ENCODE assay signal across 19 cellular contexts in the genomic region with DNA sequence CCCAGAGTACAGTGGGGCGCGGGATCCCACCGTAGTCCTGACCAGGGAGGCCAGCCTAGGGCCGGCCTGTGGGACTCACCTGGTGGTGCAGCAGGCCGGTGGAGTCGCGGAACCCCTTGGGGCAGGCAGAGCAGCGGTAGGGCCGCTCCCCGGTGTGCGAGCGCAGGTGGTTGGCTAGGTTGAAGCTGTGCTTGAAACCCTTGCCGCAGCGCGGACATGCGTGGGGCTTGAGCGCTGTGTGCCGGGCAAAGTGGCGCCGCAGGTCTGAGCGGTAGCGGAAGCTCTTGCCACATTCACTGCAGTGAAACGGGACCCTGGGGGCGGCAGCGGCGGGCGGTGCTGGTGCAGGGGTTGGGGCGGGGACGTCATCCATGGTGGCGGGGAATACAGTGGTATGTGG. TPM values are rescaled to one million over a fixed set of nuclear protein-coding genes. Genes with fewer than 3 reads are reported as not detected.
DNase-seq lines count a peak whose midpoint lies in the region; ATAC-seq and TF ChIP-seq lines count a peak whose summit lies in the region.
"Had no signal": no experiment of that assay in that cellular context is flagged by ENCODE, and none has a peak within 500 bp of the region (broad histone marks: within the 10 kb centered on the region; RNA-seq: fewer than 3 reads in every experiment).

No MANE protein-coding gene starts in this region.

- H3K27me3 ChIP-seq in left ventricle myocardium inferior (ENCODE audit: low read depth) (no peaks in the 10 kb centered on the region), right lobe of liver (no peaks in the 10 kb centered on the region), spleen (replicated peaks in 1 of 7) (no peaks in the 10 kb centered on the region), GM23338 (ENCODE audit: insufficient read depth) (peaks cover 3% of the 10 kb centered on the region; the same call in 1 of the 2 replicates)

- TF ChIP-seq CTCF in left ventricle myocardium inferior (IDR thresholded peaks at IDR 0.05; ENCODE audit: borderline replicate concordance) (no peak), RWPE1 (conservative IDR thresholded peaks at IDR 0.05; ENCODE audit: low read depth) (no peak), right lobe of liver (IDR thresholded peaks at IDR 0.05) (no peak), spleen (IDR thresholded peaks at IDR 0.05 in 8 of 11, conservative IDR thresholded peaks at IDR 0.05 in 3 of 11) (no peak), GM23338 (conservative IDR thresholded peaks at IDR 0.05; ENCODE audit: low read depth in 2 of 2) (no peak)

- peaks cover 18% of the 10 kb centered on the region for H3F3A ChIP-seq in GM23338 (replicated peaks; ENCODE audit: low read depth)

- H3K27ac ChIP-seq in left ventricle myocardium inferior (replicated peaks) (no peak overlapping the region), RWPE1 (peak overlapping the region; percentile 21; the same call in 1 of the 2 replicates), right lobe of liver (no peak overlapping the region), spleen (no peak overlapping the region), GM23338 (ENCODE audit: low read depth) (no peak overlapping the region)
- H3K27ac ChIP-seq: KMS-11 had no signal

- H3K4me1 ChIP-seq in left ventricle myocardium inferior, result peaks cover 26% of the 10 kb centered on the region
- no peaks in the 10 kb centered on the region for H3K4me1 ChIP-seq in right lobe of liver
- H3K4me1 ChIP-seq in spleen, result peaks cover 5 to 33% (median 24%) of the 10 kb centered on the region in 6 donors
- H3K4me1 ChIP-seq in GM23338 (ENCODE audit: insufficient read depth), result peaks cover 9% of the 10 kb centered on the region

- no peaks in the 10 kb centered on the region for H4K20me1 ChIP-seq in GM23338 (replicated peaks; ENCODE audit: insufficient read depth)

- no peak overlapping the region for H3K27ac Mint-ChIP-seq in GM23338

- H3K36me3 ChIP-seq in left ventricle myocardium inferior (peaks cover 38% of the 10 kb centered on the region), right lobe of liver (peaks cover 0 to 9% (median 2%) of the 10 kb centered on the region in 4 donors), spleen (peaks cover 0 to 59% (median 37%) of the 10 kb centered on the region in 6 donors), GM23338 (ENCODE audit: insufficient read depth) (0 out of 2 replicates have a peak, but pooled peaks cover 3% of the 10 kb centered on the region)

- H3K79me2 ChIP-seq in GM23338 (replicated peaks; ENCODE audit: insufficient read depth), result no peaks in the 10 kb centered on the region; the same call in 1 of the 2 replicates

- H3K27me3 Mint-ChIP-seq in GM23338 (ENCODE audit: insufficient read depth, low read depth, poor library complexity), result peaks cover 16% of the 10 kb centered on the region

- H3K4me2 ChIP-seq in GM23338, result no peak overlapping the region
- H3K4me2 ChIP-seq: KMS-11 had no signal

- H3K4me3 Mint-ChIP-seq in GM23338, result no peak overlapping the region
- H3K4me3 Mint-ChIP-seq: CD14-positive monocyte had no signal

- POLR2A ChIA-PET in RWPE1 (lab: Yijun Ruan, JAX; ENCODE audit: low non-redundant PET), result no interaction called here

- intact Hi-C loops in left cardiac atrium (cut with DNase I), result no loop called here
- intact Hi-C loops in left ventricle myocardium inferior (cut with micrococcal nuclease), result no loop called here
- intact Hi-C loops in right lobe of liver (cut with DNase I), result no loop called here
- intact Hi-C loops in spleen (cut with DNase I; ENCODE audit: low total_unique reads), result no loop called here

- no peaks in the 10 kb centered on the region for H3K9me2 ChIP-seq in GM23338 (ENCODE audit: insufficient read depth)

- H3K9me3 ChIP-seq in left ventricle myocardium inferior (replicated peaks) (no peaks in the 10 kb centered on the region), right lobe of liver (no peaks in the 10 kb centered on the region), spleen (peaks cover 0 to 4% (median 0%) of the 10 kb centered on the region in 8 donors)

- WGBS in right lobe of liver (ENCODE audit: insufficient coverage, low coverage, low lambda C conversion rate, missing lambda C conversion rate), result 96% methylated on average over 9 of the region's 30 CpGs
- 95 to 98% (median 97%) methylated on average over 22 to 30 of the region's 30 CpGs for WGBS in spleen, 5 donors

- ATAC-seq in left cardiac atrium (no peak), right lobe of liver (no peak), GM21717 (IDR thresholded peaks at IDR 0.05; ENCODE audit: unreplicated experiment) (no peak), GM21723 (IDR thresholded peaks at IDR 0.05; ENCODE audit: unreplicated experiment) (no peak), GM23338 (no peak)
- ATAC-seq: HCT116 had no signal

- peaks cover 33% of the 10 kb centered on the region for H3K36me3 Mint-ChIP-seq in GM23338 (ENCODE audit: low read depth)

- TF ChIP-seq POLR2A in right lobe of liver (IDR thresholded peaks at IDR 0.05) (no peak), spleen (IDR thresholded peaks at IDR 0.05) (no peak)

- H2AFZ ChIP-seq in GM23338, result no peak overlapping the region

- H3K9me3 Mint-ChIP-seq in GM23338, result peaks cover 3% of the 10 kb centered on the region; the same call in 2 of the 3 replicates

- H3K4me3 ChIP-seq in left ventricle myocardium inferior (no peak overlapping the region), right lobe of liver (no peak overlapping the region), spleen (no peak overlapping the region), GM23338 (no peak overlapping the region)

- CTCF ChIA-PET in RWPE1 (lab: Yijun Ruan, JAX), result no interaction called here

- H3K4me1 Mint-ChIP-seq in GM23338, result peaks cover 24% of the 10 kb centered on the region

- peak; percentile 48 for DNase-seq in left cardiac atrium
- no peak for DNase-seq in left ventricle myocardium inferior
- no peak for DNase-seq in RWPE1 (ENCODE audit: low spot score)
- peak in 2 of 3 donors; percentile 52 to 64 for DNase-seq in right lobe of liver
- peak; percentile 87 for DNase-seq in spleen
- no peak for DNase-seq in GM23338 (ENCODE audit: low spot score)
- DNase-seq: 8988T, MV-4-11, NCI-H1694 treated with DMSO at 0.1 percent for 48 hours, NCI-H2107, NCI-H510A treated with DMSO at 0.1 percent for 48 hours, NCI-H774, OCI-M1, SHP77 had no signal

TF ChIP-seq in GM23338, 12 proteins besides CTCF, POLR2A, EP300 and RAD21:
- no peak for TF ChIP-seq CREB1 (CRISPR knock-in tag; IDR thresholded peaks at IDR 0.05; ENCODE audit: low read depth)
- no peak for TF ChIP-seq EZH2phosphoT487 (IDR thresholded peaks at IDR 0.05; ENCODE audit: unreplicated experiment)
- TF ChIP-seq POLR2AphosphoS5 (IDR thresholded peaks at IDR 0.05; ENCODE audit: low read depth), result no peak

RNA-seq across cellular contexts. Expression of gene FIZ1, which starts 1.8 kb away (rescaled TPM):
- total RNA-seq in left cardiac atrium, result 10 to 100 TPM; 14.5 to 17.0 TPM
- 16.0 TPM for total RNA-seq in left ventricle myocardium inferior
- 10 to 100 TPM in 1 of 6 experiments, 1 to 10 TPM in 5; 3.0 to 13.1 (median 5.1) TPM for total RNA-seq in right lobe of liver
- total RNA-seq in spleen, result 10 to 100 TPM in 5 of 7 donors, 1 to 10 TPM in 2; 7.6 to 17.3 (median 11.4) TPM
- polyA plus RNA-seq in spleen, result 10 to 100 TPM in 1 of 3 donors, 1 to 10 TPM in 2; 5.1 to 11.5 (median 7.8) TPM
- 10.1 and 12.6 TPM in 2 replicates for total RNA-seq in GM23338 (2014; rRNA removed; shearing (Covaris generic))
- 5.3 and 5.4 TPM in 2 replicates for polyA plus RNA-seq in GM23338 (2016; fragmentation: Nextera tagmentation; extraction: Ambion mirVana)

RNA-seq across cellular contexts. Expression of gene ZNF524, which starts 2.6 kb away (rescaled TPM):
- 10 to 100 TPM; 14.1 to 18.7 TPM for total RNA-seq in left cardiac atrium
- total RNA-seq in left ventricle myocardium inferior, result 15.6 TPM
- total RNA-seq in right lobe of liver, result 10 to 100 TPM in 4 of 6 experiments, 1 to 10 TPM in 2; 8.2 to 21.0 (median 11.3) TPM
- 10 to 100 TPM; 19.7 to 42.5 (median 23.9) TPM for total RNA-seq in spleen
- polyA plus RNA-seq in spleen, result 10 to 100 TPM; 33.3 to 57.8 (median 39.2) TPM
- total RNA-seq in GM23338 (2014; rRNA removed; shearing (Covaris generic)), result 8.3 and 16.5 TPM in 2 replicates
- 5.7 and 6.0 TPM in 2 replicates for polyA plus RNA-seq in GM23338 (2016; fragmentation: Nextera tagmentation; extraction: Ambion mirVana)

RNA-seq across cellular contexts. Expression of gene ZNF865, which starts 8.0 kb away (rescaled TPM):
- total RNA-seq in left cardiac atrium (10 to 100 TPM; 16.2 to 20.2 TPM), left ventricle myocardium inferior (17.0 TPM), right lobe of liver (1 to 10 TPM; 4.2 to 6.0 (median 4.7) TPM), spleen (10 to 100 TPM; 12.2 to 23.3 (median 17.8) TPM)
- polyA plus RNA-seq in spleen (10 to 100 TPM in 1 of 3 donors, 1 to 10 TPM in 2; 4.8 to 10.4 (median 5.3) TPM), GM23338 (2016; fragmentation: Nextera tagmentation; extraction: Ambion mirVana) (2.2 and 2.4 TPM in 2 replicates)
- 10.3 and 12.1 TPM in 2 replicates for total RNA-seq in GM23338 (2014; rRNA removed; shearing (Covaris generic))

RNA-seq across cellular contexts. Expression of gene ZNF579, which starts 16.8 kb away (rescaled TPM):
- total RNA-seq in left cardiac atrium (10 to 100 TPM; 10.8 to 12.7 TPM), left ventricle myocardium inferior (11.5 TPM), right lobe of liver (1 to 10 TPM; 1.9 to 4.6 (median 3.6) TPM), spleen (10 to 100 TPM in 2 of 7 donors, 1 to 10 TPM in 4, under 1 TPM in 1; 0.72 to 10.6 (median 6.5) TPM)
- polyA plus RNA-seq in spleen (1 to 10 TPM; 2.8 to 6.9 (median 3.4) TPM), GM23338 (2016; fragmentation: Nextera tagmentation; extraction: Ambion mirVana) (7.3 and 8.6 TPM in 2 replicates)
- 8.4 and 12.2 TPM in 2 replicates for total RNA-seq in GM23338 (2014; rRNA removed; shearing (Covaris generic))

RNA-seq across cellular contexts. Expression of gene ZNF784, which starts 26.9 kb away (rescaled TPM):
- total RNA-seq in left cardiac atrium (10 to 100 TPM; 11.1 to 11.7 TPM), left ventricle myocardium inferior (13.2 TPM), right lobe of liver (1 to 10 TPM; 2.9 to 5.5 (median 4.1) TPM), spleen (1 to 10 TPM; 4.0 to 10.0 (median 7.1) TPM)
- polyA plus RNA-seq in spleen (1 to 10 TPM; 3.3 to 7.6 (median 5.6) TPM), GM23338 (2016; fragmentation: Nextera tagmentation; extraction: Ambion mirVana) (1.5 and 1.6 TPM in 2 replicates)
- 5.6 and 6.7 TPM in 2 replicates for total RNA-seq in GM23338 (2014; rRNA removed; shearing (Covaris generic))

Comparison
In these comparisons a context has a peak if more than half of its experiments do, and no peak if none do; other contexts are left out.
1. DNase-seq: peak in left cardiac atrium (single experiment), right lobe of liver (2 of 3) and spleen (single experiment); none in left ventricle myocardium inferior (single experiment), RWPE1 (single experiment) and GM23338 (single experiment).